In genomic region chr2:205660521-205661124, GRCh38 we compare ENCODE assay signal across 8 cellular contexts.
DNase-seq lines count a peak whose midpoint lies in the region; ATAC-seq lines count a peak whose summit lies in the region.

No MANE protein-coding gene starts in this region.

- DNase-seq in DMS53 (lab: John Stamatoyannopoulos, UW) = peak; percentile 60
- no peak for DNase-seq in DMS53 treated with DMSO at 0.1 percent for 48 hours (lab: John Stamatoyannopoulos, UW; ENCODE audit: unreplicated experiment)
- DNase-seq in activated CD8-positive, alpha-beta memory T cell treated with anti-CD3 and anti-CD28 coated beads, Interleukin-2, amount 50 U/mL, for 48 hours = peak; percentile 56
- peak; percentile 52 for DNase-seq in kidney glomerular epithelial cell (lab: John Stamatoyannopoulos, UW)
- DNase-seq in DMS153 treated with DMSO at 0.1 percent for 48 hours (lab: John Stamatoyannopoulos, UW; ENCODE audit: unreplicated experiment) = no peak
- DNase-seq in DMS114 treated with DMSO at 0.1 percent for 48 hours (lab: John Stamatoyannopoulos, UW; ENCODE audit: unreplicated experiment) = no peak

- ATAC-seq in HG03139 (IDR thresholded peaks at IDR 0.05; ENCODE audit: unreplicated experiment) (peak; percentile 63), GM19467 (IDR thresholded peaks at IDR 0.05; ENCODE audit: unreplicated experiment) (no peak)

Comparison
In these comparisons a context has a peak if more than half of its experiments do, and no peak if none do; other contexts are left out.
1. DNase-seq: peak in DMS53 (single experiment), activated CD8-positive, alpha-beta memory T cell treated with anti-CD3 and anti-CD28 coated beads, Interleukin-2, amount 50 U/mL, for 48 hours (single experiment) and kidney glomerular epithelial cell (single experiment); none in DMS53 treated with DMSO at 0.1 percent for 48 hours (single experiment), DMS153 treated with DMSO at 0.1 percent for 48 hours (single experiment) and DMS114 treated with DMSO at 0.1 percent for 48 hours (single experiment).